8 cellular contexts compared by ENCODE assay signal in genomic region chr10:98268694-98269386, GRCh38. TPM values are rescaled to one million over a fixed set of nuclear protein-coding genes. Genes with fewer than 3 reads are reported as not detected.
DNase-seq lines count a peak whose midpoint lies in the region; ATAC-seq and TF ChIP-seq lines count a peak whose summit lies in the region.

No MANE protein-coding gene starts in this region.

- DNase-seq in Peyer's patch (no peak), foreskin keratinocyte (no peak), skeletal muscle cell (ENCODE audit: low read depth) (no peak), inferior parietal cortex (ENCODE audit: extremely low spot score) (no peak)
- no peak for DNase-seq in stimulated activated CD8-positive, alpha-beta memory T cell treated with anti-CD3 and anti-CD28 coated beads, Interleukin-4, amount 100 ng/mL, for 48 hours

- H3K4me3 ChIP-seq in Peyer's patch (peak overlapping the region; percentile 27 to 54 (median 46)), skeletal muscle cell (ENCODE audit: low read depth, low read length) (peak overlapping the region; percentile 46)

- no peaks in the 10 kb centered on the region for H3K27me3 ChIP-seq in Peyer's patch
- H3K27me3 ChIP-seq in foreskin keratinocyte, result peaks cover 11% of the 10 kb centered on the region

- no peaks in the 10 kb centered on the region for H3K9me3 ChIP-seq in Peyer's patch

- TF ChIP-seq CTCF in Peyer's patch (IDR thresholded peaks at IDR 0.05) (no peak), foreskin keratinocyte (conservative IDR thresholded peaks at IDR 0.05) (no peak)

- peak; percentile 27 for ATAC-seq in GM18498 (IDR thresholded peaks at IDR 0.05; ENCODE audit: unreplicated experiment)
- ATAC-seq in foreskin keratinocyte, result peak; percentile 31
- no peak for ATAC-seq in GM19351 (IDR thresholded peaks at IDR 0.05; ENCODE audit: unreplicated experiment)
- no peak for ATAC-seq in GM19397 (IDR thresholded peaks at IDR 0.05; ENCODE audit: unreplicated experiment)

- no peaks in the 10 kb centered on the region for H3K36me3 ChIP-seq in Peyer's patch

- H3K27ac ChIP-seq in Peyer's patch (peak overlapping the region in 3 of 4 donors; percentile 55 to 70 (median 63)), foreskin keratinocyte (no peak overlapping the region)

- no peak for TF ChIP-seq POLR2A in Peyer's patch (IDR thresholded peaks at IDR 0.05)

- H3K4me1 ChIP-seq in Peyer's patch (peaks cover 0 to 13% (median 0%) of the 10 kb centered on the region in 4 donors), foreskin keratinocyte (peaks cover 7% of the 10 kb centered on the region)

RNA-seq across cellular contexts. Expression of gene LOXL4, which starts 0.8 kb away (rescaled TPM):
- total RNA-seq in Peyer's patch (1 to 10 TPM in 2 of 4 donors, under 1 TPM in 1, not detected in 1; 0.85 to 1.7 (median 1.6) TPM), foreskin keratinocyte (0.03 and 0.04 TPM in 2 replicates)
- polyA plus RNA-seq in foreskin keratinocyte, result 0.03 and 0.06 TPM in 2 replicates

Comparison
In these comparisons a context has a peak if more than half of its experiments do, and no peak if none do; other contexts are left out.
1. ATAC-seq: peak in GM18498 (single experiment) and foreskin keratinocyte (single experiment); none in GM19351 (single experiment) and GM19397 (single experiment).